1 cellular context compared by ENCODE assay signal in the genomic region with DNA sequence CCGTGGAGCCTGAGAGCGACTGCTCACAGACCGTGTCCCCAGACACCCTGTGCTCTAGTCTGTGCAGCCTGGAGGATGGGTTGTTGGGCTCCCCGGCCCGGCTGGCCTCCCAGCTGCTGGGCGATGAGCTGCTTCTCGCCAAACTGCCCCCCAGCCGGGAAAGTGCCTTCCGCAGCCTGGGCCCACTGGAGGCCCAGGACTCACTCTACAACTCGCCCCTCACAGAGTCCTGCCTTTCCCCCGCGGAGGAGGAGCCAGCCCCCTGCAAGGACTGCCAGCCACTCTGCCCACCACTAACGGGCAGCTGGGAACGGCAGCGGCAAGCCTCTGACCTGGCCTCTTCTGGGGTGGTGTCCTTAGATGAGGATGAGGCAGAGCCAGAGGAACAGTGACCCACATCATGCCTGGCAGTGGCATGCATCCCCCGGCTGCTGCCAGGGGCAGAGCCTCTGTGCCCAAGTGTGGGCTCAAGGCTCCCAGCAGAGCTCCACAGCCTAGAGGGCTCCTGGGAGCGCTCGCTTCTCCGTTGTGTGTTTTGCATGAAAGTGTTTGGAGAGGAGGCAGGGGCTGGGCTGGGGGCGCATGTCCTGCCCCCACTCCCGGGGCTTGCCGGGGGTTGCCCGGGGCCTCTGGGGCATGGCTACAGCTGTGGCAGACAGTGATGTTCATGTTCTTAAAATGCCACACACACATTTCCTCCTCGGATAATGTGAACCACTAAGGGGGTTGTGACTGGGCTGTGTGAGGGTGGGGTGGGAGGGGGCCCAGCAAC.
TF ChIP-seq lines count a peak whose summit lies in the region.

No MANE protein-coding gene starts in this region.

TF ChIP-seq in A549, 52 proteins besides CTCF, POLR2A, EP300 and RAD21:
- TF ChIP-seq, protein P1, sequence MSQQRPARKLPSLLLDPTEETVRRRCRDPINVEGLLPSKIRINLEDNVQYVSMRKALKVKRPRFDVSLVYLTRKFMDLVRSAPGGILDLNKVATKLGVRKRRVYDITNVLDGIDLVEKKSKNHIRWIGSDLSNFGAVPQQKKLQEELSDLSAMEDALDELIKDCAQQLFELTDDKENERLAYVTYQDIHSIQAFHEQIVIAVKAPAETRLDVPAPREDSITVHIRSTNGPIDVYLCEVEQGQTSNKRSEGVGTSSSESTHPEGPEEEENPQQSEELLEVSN (IDR thresholded peaks at IDR 0.05; ENCODE audit: borderline replicate concordance, low read depth), result no peak
- no peak for TF ChIP-seq PHF8 (IDR thresholded peaks at IDR 0.05; ENCODE audit: borderline replicate concordance, low read depth)
- no peak for TF ChIP-seq CHD2 (IDR thresholded peaks at IDR 0.05; ENCODE audit: low read length, partially characterized antibody)
- TF ChIP-seq MYC (IDR thresholded peaks at IDR 0.05; ENCODE audit: borderline replicate concordance, low read length), result no peak
- TF ChIP-seq, protein P2, sequence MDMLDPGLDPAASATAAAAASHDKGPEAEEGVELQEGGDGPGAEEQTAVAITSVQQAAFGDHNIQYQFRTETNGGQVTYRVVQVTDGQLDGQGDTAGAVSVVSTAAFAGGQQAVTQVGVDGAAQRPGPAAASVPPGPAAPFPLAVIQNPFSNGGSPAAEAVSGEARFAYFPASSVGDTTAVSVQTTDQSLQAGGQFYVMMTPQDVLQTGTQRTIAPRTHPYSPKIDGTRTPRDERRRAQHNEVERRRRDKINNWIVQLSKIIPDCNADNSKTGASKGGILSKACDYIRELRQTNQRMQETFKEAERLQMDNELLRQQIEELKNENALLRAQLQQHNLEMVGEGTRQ (IDR thresholded peaks at IDR 0.05), result no peak
- no peak for TF ChIP-seq KDM5A (IDR thresholded peaks at IDR 0.05)
- no peak for TF ChIP-seq HOXB5 (CRISPR knock-in tag; IDR thresholded peaks at IDR 0.05)
- no peak for TF ChIP-seq FOSB (CRISPR knock-in tag; IDR thresholded peaks at IDR 0.05)
- TF ChIP-seq, protein P3, sequence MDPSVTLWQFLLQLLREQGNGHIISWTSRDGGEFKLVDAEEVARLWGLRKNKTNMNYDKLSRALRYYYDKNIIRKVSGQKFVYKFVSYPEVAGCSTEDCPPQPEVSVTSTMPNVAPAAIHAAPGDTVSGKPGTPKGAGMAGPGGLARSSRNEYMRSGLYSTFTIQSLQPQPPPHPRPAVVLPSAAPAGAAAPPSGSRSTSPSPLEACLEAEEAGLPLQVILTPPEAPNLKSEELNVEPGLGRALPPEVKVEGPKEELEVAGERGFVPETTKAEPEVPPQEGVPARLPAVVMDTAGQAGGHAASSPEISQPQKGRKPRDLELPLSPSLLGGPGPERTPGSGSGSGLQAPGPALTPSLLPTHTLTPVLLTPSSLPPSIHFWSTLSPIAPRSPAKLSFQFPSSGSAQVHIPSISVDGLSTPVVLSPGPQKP (IDR thresholded peaks at IDR 0.05; ENCODE audit: low read depth, low read length), result no peak
- TF ChIP-seq, protein P4, sequence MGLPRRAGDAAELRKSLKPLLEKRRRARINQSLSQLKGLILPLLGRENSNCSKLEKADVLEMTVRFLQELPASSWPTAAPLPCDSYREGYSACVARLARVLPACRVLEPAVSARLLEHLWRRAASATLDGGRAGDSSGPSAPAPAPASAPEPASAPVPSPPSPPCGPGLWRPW (IDR thresholded peaks at IDR 0.05), result no peak
- no peak for TF ChIP-seq ZSCAN20 (CRISPR knock-in tag; IDR thresholded peaks at IDR 0.05)
- TF ChIP-seq, protein P5, sequence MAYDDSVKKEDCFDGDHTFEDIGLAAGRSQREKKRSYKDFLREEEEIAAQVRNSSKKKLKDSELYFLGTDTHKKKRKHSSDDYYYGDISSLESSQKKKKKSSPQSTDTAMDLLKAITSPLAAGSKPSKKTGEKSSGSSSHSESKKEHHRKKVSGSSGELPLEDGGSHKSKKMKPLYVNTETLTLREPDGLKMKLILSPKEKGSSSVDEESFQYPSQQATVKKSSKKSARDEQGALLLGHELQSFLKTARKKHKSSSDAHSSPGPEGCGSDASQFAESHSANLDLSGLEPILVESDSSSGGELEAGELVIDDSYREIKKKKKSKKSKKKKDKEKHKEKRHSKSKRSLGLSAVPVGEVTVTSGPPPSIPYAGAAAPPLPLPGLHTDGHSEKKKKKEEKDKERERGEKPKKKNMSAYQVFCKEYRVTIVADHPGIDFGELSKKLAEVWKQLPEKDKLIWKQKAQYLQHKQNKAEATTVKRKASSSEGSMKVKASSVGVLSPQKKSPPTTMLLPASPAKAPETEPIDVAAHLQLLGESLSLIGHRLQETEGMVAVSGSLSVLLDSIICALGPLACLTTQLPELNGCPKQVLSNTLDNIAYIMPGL (CRISPR knock-in tag; IDR thresholded peaks at IDR 0.05; ENCODE audit: borderline replicate concordance), result no peak
- no peak for TF ChIP-seq NR3C1 (IDR thresholded peaks at IDR 0.05)
- TF ChIP-seq TFCP2L1 (CRISPR knock-in tag; IDR thresholded peaks at IDR 0.05), result no peak
- no peak for TF ChIP-seq HEYL (CRISPR knock-in tag; IDR thresholded peaks at IDR 0.05)
- TF ChIP-seq, protein P6, sequence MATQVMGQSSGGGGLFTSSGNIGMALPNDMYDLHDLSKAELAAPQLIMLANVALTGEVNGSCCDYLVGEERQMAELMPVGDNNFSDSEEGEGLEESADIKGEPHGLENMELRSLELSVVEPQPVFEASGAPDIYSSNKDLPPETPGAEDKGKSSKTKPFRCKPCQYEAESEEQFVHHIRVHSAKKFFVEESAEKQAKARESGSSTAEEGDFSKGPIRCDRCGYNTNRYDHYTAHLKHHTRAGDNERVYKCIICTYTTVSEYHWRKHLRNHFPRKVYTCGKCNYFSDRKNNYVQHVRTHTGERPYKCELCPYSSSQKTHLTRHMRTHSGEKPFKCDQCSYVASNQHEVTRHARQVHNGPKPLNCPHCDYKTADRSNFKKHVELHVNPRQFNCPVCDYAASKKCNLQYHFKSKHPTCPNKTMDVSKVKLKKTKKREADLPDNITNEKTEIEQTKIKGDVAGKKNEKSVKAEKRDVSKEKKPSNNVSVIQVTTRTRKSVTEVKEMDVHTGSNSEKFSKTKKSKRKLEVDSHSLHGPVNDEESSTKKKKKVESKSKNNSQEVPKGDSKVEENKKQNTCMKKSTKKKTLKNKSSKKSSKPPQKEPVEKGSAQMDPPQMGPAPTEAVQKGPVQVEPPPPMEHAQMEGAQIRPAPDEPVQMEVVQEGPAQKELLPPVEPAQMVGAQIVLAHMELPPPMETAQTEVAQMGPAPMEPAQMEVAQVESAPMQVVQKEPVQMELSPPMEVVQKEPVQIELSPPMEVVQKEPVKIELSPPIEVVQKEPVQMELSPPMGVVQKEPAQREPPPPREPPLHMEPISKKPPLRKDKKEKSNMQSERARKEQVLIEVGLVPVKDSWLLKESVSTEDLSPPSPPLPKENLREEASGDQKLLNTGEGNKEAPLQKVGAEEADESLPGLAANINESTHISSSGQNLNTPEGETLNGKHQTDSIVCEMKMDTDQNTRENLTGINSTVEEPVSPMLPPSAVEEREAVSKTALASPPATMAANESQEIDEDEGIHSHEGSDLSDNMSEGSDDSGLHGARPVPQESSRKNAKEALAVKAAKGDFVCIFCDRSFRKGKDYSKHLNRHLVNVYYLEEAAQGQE (IDR thresholded peaks at IDR 0.05), result no peak
- no peak for TF ChIP-seq EHF (CRISPR knock-in tag; IDR thresholded peaks at IDR 0.05)
